10 cellular contexts compared by ENCODE assay signal in genomic region chr4:152189451-152190179, GRCh38.
DNase-seq lines count a peak whose midpoint lies in the region; ATAC-seq and TF ChIP-seq lines count a peak whose summit lies in the region.
"Had no signal": no experiment of that assay in that cellular context is flagged by ENCODE, and none has a peak within 500 bp of the region (broad histone marks: within the 10 kb centered on the region; RNA-seq: fewer than 3 reads in every experiment).

No MANE protein-coding gene starts in this region.

- no TSS peak for BruUV-seq in OCI-LY7 (replicated peaks; lab: Mats Ljungman, UMichigan)

- H3K27me3 ChIP-seq in heart right ventricle = no peaks in the 10 kb centered on the region

- POLR2A ChIA-PET in OCI-LY7 (lab: Charles Lee) = no interaction called here

- DNase-seq in GM12865 (ENCODE audit: low read depth) (peak; percentile 77), OCI-LY7 (ENCODE audit: low spot score) (peak; percentile 54), NCI-H1930 (lab: John Stamatoyannopoulos, UW) (no peak), heart right ventricle (no peak), NCI-H1105 (lab: John Stamatoyannopoulos, UW) (no peak), CD1c-positive myeloid dendritic cell (ENCODE audit: extremely low spot score) (no peak)
- DNase-seq: activated naive CD4-positive, alpha-beta T cell treated with anti-CD3 and anti-CD28 coated beads, Interleukin-2, amount 50 U/mL, for 16 hours; NCI-H187 treated with DMSO at 0.1 percent for 48 hours had no signal

- no peak overlapping the region for H2AFZ ChIP-seq in OCI-LY7 (ENCODE audit: low read length)

- H4K20me1 ChIP-seq in OCI-LY7 (ENCODE audit: insufficient read depth, low read length) = no peaks in the 10 kb centered on the region

- no peaks in the 10 kb centered on the region for H3K36me3 ChIP-seq in OCI-LY7 (ENCODE audit: insufficient read depth, low read length)
- no peaks in the 10 kb centered on the region for H3K36me3 ChIP-seq in heart right ventricle

- H3K4me2 ChIP-seq in OCI-LY7 (ENCODE audit: low read length) = peak overlapping the region; percentile 38

- TF ChIP-seq CTCF in GM12865 (IDR thresholded peaks at IDR 0.05; ENCODE audit: insufficient read depth, low read depth, low read length, missing control alignments) (no peak), OCI-LY7 (conservative IDR thresholded peaks at IDR 0.05; ENCODE audit: low read length) (no peak), heart right ventricle (IDR thresholded peaks at IDR 0.05) (no peak)

- intact Hi-C loops in OCI-LY7 (cut with micrococcal nuclease; ENCODE audit: unreplicated experiment) = no loop called here
- intact Hi-C loops in heart right ventricle (cut with DNase I) = no loop called here

- H3K9me2 ChIP-seq in OCI-LY7 (ENCODE audit: insufficient read depth, low read length) = no peaks in the 10 kb centered on the region

- H3K4me1 ChIP-seq in OCI-LY7 (ENCODE audit: insufficient read depth, low read length, poor library complexity, severe bottlenecking) (peaks cover 14% of the 10 kb centered on the region), heart right ventricle (peaks cover 0 to 18% (median 7%) of the 10 kb centered on the region in 9 donors)

- H3K4me3 ChIP-seq in GM12865 (ENCODE audit: low read depth, low read length) (no peak overlapping the region), OCI-LY7 (ENCODE audit: low read depth, low read length, poor library complexity, severe bottlenecking) (no peak overlapping the region), heart right ventricle (no peak overlapping the region)

- H3K9me3 ChIP-seq in OCI-LY7 (ENCODE audit: low read length) (no peaks in the 10 kb centered on the region), heart right ventricle (peaks cover 0 to 3% (median 0%) of the 10 kb centered on the region in 11 donors)

- no peaks in the 10 kb centered on the region for H3K79me2 ChIP-seq in OCI-LY7 (ENCODE audit: insufficient read depth, low read depth, low read length)

- CTCF ChIA-PET in OCI-LY7 (lab: Charles Lee; ENCODE audit: unreplicated experiment) = no interaction called here

- H3K27ac ChIP-seq in OCI-LY7 (ENCODE audit: low read depth, low read length, poor library complexity, severe bottlenecking) (no peak overlapping the region), heart right ventricle (peak overlapping the region in 1 of 10 donors; percentile 14)

- 69 to 73% methylated on average over 4 of the region's 4 CpGs for WGBS in heart right ventricle, 2 donors

- ATAC-seq in GM19467 (IDR thresholded peaks at IDR 0.05; ENCODE audit: unreplicated experiment) (peak; percentile 81), HG03097 (IDR thresholded peaks at IDR 0.05; ENCODE audit: low FRiP score, unreplicated experiment) (peak; percentile 91), heart right ventricle (no peak)

Comparison
In these comparisons a context has a peak if more than half of its experiments do, and no peak if none do; other contexts are left out.
1. DNase-seq: peak in GM12865 (single experiment) and OCI-LY7 (single experiment); none in NCI-H1930 (0 of 2), heart right ventricle (0 of 2), NCI-H1105 (single experiment) and CD1c-positive myeloid dendritic cell (single experiment).
2. ATAC-seq: peak in GM19467 (single experiment) and HG03097 (single experiment); none in heart right ventricle (0 of 8).